ENCODE assay signal across 8 cellular contexts in genomic region chr14:100214768-100215079, GRCh38. TPM values are rescaled to one million over a fixed set of nuclear protein-coding genes. Genes with fewer than 3 reads are reported as not detected.
DNase-seq lines count a peak whose midpoint lies in the region; ATAC-seq and TF ChIP-seq lines count a peak whose summit lies in the region.

No MANE protein-coding gene starts in this region.

- no peaks in the 10 kb centered on the region for H3K9me2 ChIP-seq in neural cell (ENCODE audit: insufficient read depth, low read length)

- no peak for TF ChIP-seq EP300 in neural cell (conservative IDR thresholded peaks at IDR 0.05; ENCODE audit: poor library complexity, severe bottlenecking)

- H3K36me3 ChIP-seq in neural cell (ENCODE audit: insufficient read depth, low read length) = no peaks in the 10 kb centered on the region

- TF ChIP-seq RAD21 in neural cell (conservative IDR thresholded peaks at IDR 0.05) = no peak

- peak overlapping the region; percentile 78 to 88 for H3K4me3 Mint-ChIP-seq in CD14-positive monocyte

- peak overlapping the region; percentile 81 to 92 (median 90) for H3K27ac Mint-ChIP-seq in CD14-positive monocyte

- no peak for ATAC-seq in HG03521 (IDR thresholded peaks at IDR 0.05; ENCODE audit: unreplicated experiment)
- no peak for ATAC-seq in GM18907 (IDR thresholded peaks at IDR 0.05; ENCODE audit: unreplicated experiment)

- H3K4me3 ChIP-seq in HL-60 (replicated peaks; ENCODE audit: insufficient read depth, low read length) (peak overlapping the region; percentile 60), choroid plexus epithelial cell (ENCODE audit: low read depth, low read length) (peak overlapping the region; percentile 81), neural cell (ENCODE audit: low read length) (peak overlapping the region; percentile 63)

- no peaks in the 10 kb centered on the region for H4K20me1 ChIP-seq in neural cell (ENCODE audit: insufficient read depth)

- H3K79me2 ChIP-seq in neural cell (replicated peaks; ENCODE audit: insufficient read depth, low read length) = peaks cover 8% of the 10 kb centered on the region

- H3K27ac ChIP-seq in HL-60 (replicated peaks) = peak overlapping the region; percentile 96
- no peak overlapping the region for H3K27ac ChIP-seq in neural cell (ENCODE audit: low read length)

- peaks cover 20% of the 10 kb centered on the region for H3K4me1 Mint-ChIP-seq in CD14-positive monocyte

- intact Hi-C loops in CD14-positive monocyte (cut with micrococcal nuclease) = no loop called here

- TF ChIP-seq CTCF in CD14-positive monocyte (IDR thresholded peaks at IDR 0.05) (no peak), HL-60 (IDR thresholded peaks at IDR 0.05; ENCODE audit: insufficient read depth, low read length) (no peak), choroid plexus epithelial cell (conservative IDR thresholded peaks at IDR 0.05; ENCODE audit: low read depth, low read length) (no peak), neural cell (IDR thresholded peaks at IDR 0.05; ENCODE audit: poor library complexity, severe bottlenecking) (no peak)

- H3K9me3 Mint-ChIP-seq in CD14-positive monocyte = no peaks in the 10 kb centered on the region

- DNase-seq in CD14-positive monocyte (ENCODE audit: low spot score) (no peak), HL-60 (ENCODE audit: low read depth in 1 of 2, low spot score in 1 of 2) (no peak), choroid plexus epithelial cell (ENCODE audit: low read depth) (no peak), hepatic stellate cell (ENCODE audit: low spot score) (no peak), foreskin melanocyte (no peak)

- H3K36me3 Mint-ChIP-seq in CD14-positive monocyte = no peaks in the 10 kb centered on the region

- H3K27me3 Mint-ChIP-seq in CD14-positive monocyte (ENCODE audit: low read depth in 3 of 3) = no peaks in the 10 kb centered on the region

- H3K9me3 ChIP-seq in neural cell (ENCODE audit: low read length) = no peaks in the 10 kb centered on the region

- no peaks in the 10 kb centered on the region for H3F3A ChIP-seq in neural cell (ENCODE audit: insufficient read depth, low read length, poor library complexity, severe bottlenecking)

- peak overlapping the region; percentile 62 for H3K9ac ChIP-seq in neural cell (ENCODE audit: low read length)

- no peak overlapping the region for H3K4me2 ChIP-seq in neural cell (ENCODE audit: low read length)

- no peak overlapping the region for H2AFZ ChIP-seq in neural cell (ENCODE audit: low read depth, low read length)

- H3K27me3 ChIP-seq in HL-60 (ENCODE audit: insufficient read depth, poor library complexity, severe bottlenecking) (no peaks in the 10 kb centered on the region), neural cell (ENCODE audit: insufficient read depth, low read depth, low read length) (no peaks in the 10 kb centered on the region)

TF ChIP-seq in neural cell, 6 proteins besides CTCF, POLR2A, EP300 and RAD21:
- TF ChIP-seq, protein P1, sequence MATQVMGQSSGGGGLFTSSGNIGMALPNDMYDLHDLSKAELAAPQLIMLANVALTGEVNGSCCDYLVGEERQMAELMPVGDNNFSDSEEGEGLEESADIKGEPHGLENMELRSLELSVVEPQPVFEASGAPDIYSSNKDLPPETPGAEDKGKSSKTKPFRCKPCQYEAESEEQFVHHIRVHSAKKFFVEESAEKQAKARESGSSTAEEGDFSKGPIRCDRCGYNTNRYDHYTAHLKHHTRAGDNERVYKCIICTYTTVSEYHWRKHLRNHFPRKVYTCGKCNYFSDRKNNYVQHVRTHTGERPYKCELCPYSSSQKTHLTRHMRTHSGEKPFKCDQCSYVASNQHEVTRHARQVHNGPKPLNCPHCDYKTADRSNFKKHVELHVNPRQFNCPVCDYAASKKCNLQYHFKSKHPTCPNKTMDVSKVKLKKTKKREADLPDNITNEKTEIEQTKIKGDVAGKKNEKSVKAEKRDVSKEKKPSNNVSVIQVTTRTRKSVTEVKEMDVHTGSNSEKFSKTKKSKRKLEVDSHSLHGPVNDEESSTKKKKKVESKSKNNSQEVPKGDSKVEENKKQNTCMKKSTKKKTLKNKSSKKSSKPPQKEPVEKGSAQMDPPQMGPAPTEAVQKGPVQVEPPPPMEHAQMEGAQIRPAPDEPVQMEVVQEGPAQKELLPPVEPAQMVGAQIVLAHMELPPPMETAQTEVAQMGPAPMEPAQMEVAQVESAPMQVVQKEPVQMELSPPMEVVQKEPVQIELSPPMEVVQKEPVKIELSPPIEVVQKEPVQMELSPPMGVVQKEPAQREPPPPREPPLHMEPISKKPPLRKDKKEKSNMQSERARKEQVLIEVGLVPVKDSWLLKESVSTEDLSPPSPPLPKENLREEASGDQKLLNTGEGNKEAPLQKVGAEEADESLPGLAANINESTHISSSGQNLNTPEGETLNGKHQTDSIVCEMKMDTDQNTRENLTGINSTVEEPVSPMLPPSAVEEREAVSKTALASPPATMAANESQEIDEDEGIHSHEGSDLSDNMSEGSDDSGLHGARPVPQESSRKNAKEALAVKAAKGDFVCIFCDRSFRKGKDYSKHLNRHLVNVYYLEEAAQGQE (IDR thresholded peaks at IDR 0.05; ENCODE audit: borderline replicate concordance) = no peak

RNA-seq across cellular contexts. Expression of gene YY1, which starts 24.2 kb away (rescaled TPM):
- 10 to 100 TPM; 13.3 to 15.7 TPM for polyA plus RNA-seq in CD14-positive monocyte
- polyA plus RNA-seq in neural cell = 50.4 and 52.8 TPM in 2 replicates
- polyA minus RNA-seq in neural cell = 60.4 and 60.9 TPM in 2 replicates

RNA-seq across cellular contexts. Expression of gene DEGS2, which starts 55.3 kb away (rescaled TPM):
- polyA plus RNA-seq in CD14-positive monocyte (under 1 TPM in 1 of 2 donors, not detected in 1; 0.36 TPM), neural cell (0.37 TPM in 1 of 2 replicates, not detected in the other)
- polyA minus RNA-seq in neural cell = 0.23 and 0.24 TPM in 2 replicates
